ENCODE assay signal across 20 cellular contexts in genomic region chr4:180153587-180153986, GRCh38.
A peak's percentile ranks its signal among the peaks of the same experiment; 100 is the strongest.
DNase-seq lines count a peak whose midpoint lies in the region; ATAC-seq, FAIRE-seq and TF ChIP-seq lines count a peak whose summit lies in the region.
"Had no signal": no experiment of that assay in that cellular context is flagged by ENCODE, and none has a peak within 500 bp of the region (broad histone marks: within the 10 kb centered on the region; RNA-seq: fewer than 3 reads in every experiment).

No MANE protein-coding gene starts in this region.

- WGBS in mesendoderm (ENCODE audit: extremely low coverage, insufficient coverage, low lambda C conversion rate): no CpG with 5 or more reads among the region's 5 CpGs

- H2AFZ ChIP-seq in astrocyte (ENCODE audit: low read depth, low read length): no peak overlapping the region
- H2AFZ ChIP-seq: GM23248 had no signal

- no peak for ATAC-seq in left cardiac atrium
- ATAC-seq: HCT116 had no signal

- no peaks in the 10 kb centered on the region for H3K79me1 ChIP-seq in mesendoderm (ENCODE audit: low read length)

- H3K56ac ChIP-seq in mesendoderm (ENCODE audit: low read length): no peak overlapping the region

- H3K27ac Mint-ChIP-seq in astrocyte (ENCODE audit: unreplicated experiment): peak overlapping the region; percentile 64
- H3K27ac Mint-ChIP-seq: CD4-positive, CD25-positive, alpha-beta regulatory T cell had no signal

- TF ChIP-seq CTCF in A673 (conservative IDR thresholded peaks at IDR 0.05; ENCODE audit: low read depth, low read length): no peak
- TF ChIP-seq CTCF in astrocyte (IDR thresholded peaks at IDR 0.05; ENCODE audit: insufficient read depth, low read depth, low read length): no peak

- H2BK15ac ChIP-seq in mesendoderm (replicated peaks; ENCODE audit: low read depth): peak overlapping the region; percentile 27

- H3K18ac ChIP-seq in mesendoderm (ENCODE audit: low read length): no peak overlapping the region

- H3K36me3 ChIP-seq in A673 (ENCODE audit: insufficient read depth, low read length, poor library complexity, severe bottlenecking) (no peaks in the 10 kb centered on the region), astrocyte (ENCODE audit: insufficient read depth, low read length) (no peaks in the 10 kb centered on the region), mesendoderm (ENCODE audit: control insufficient read depth, insufficient read depth, low read length) (no peaks in the 10 kb centered on the region)
- H3K36me3 ChIP-seq: BLaER1 treated with 17β-estradiol and CSF1 and Interleukin-3, amounts not matched to agents 10 nM and 100 nM had no signal

- CTCF ChIA-PET in A673 (lab: Charles Lee): no interaction called here

- DNase-seq in A673 (ENCODE audit: low spot score) (peak; percentile 31), HT1080 (ENCODE audit: low read depth) (peak; percentile 1), astrocyte (ENCODE audit: low read depth) (no peak), mesendoderm (no peak), frontal cortex (ENCODE audit: low spot score in 2 of 2) (no peak), left cardiac atrium (no peak), NOMO-1 (lab: John Stamatoyannopoulos, UW; ENCODE audit: unreplicated experiment in 2 of 2) (no peak), NCI-H82 treated with DMSO at 0.1 percent for 48 hours (lab: John Stamatoyannopoulos, UW; ENCODE audit: unreplicated experiment) (no peak)
- DNase-seq: 8988T; ACHN; Calu3; CD4-positive, CD25-positive, alpha-beta regulatory T cell; DMS79; EL; GDM1; GM23248 had no signal

- H3K4me2 ChIP-seq in astrocyte (ENCODE audit: low read length): no peak overlapping the region
- H3K4me2 ChIP-seq in mesendoderm (ENCODE audit: low read length): no peak overlapping the region

- no peak overlapping the region for H2BK5ac ChIP-seq in mesendoderm (ENCODE audit: low read length)

- no peak overlapping the region for H2AK5ac ChIP-seq in mesendoderm (ENCODE audit: low read length)

- H3K4ac ChIP-seq in mesendoderm (ENCODE audit: low read depth, low read length): no peak overlapping the region

- no peaks in the 10 kb centered on the region for H3K9me3 Mint-ChIP-seq in astrocyte (ENCODE audit: unreplicated experiment)

- no peak overlapping the region for H4K8ac ChIP-seq in mesendoderm (ENCODE audit: low read depth, low read length)

- H3K4me1 Mint-ChIP-seq in astrocyte (ENCODE audit: low read depth, unreplicated experiment): peaks cover 12% of the 10 kb centered on the region
- H3K4me1 Mint-ChIP-seq: CD4-positive, CD25-positive, alpha-beta regulatory T cell had no signal

- H3K27ac ChIP-seq in A673 (ENCODE audit: low read depth, low read length, poor library complexity, severe bottlenecking) (no peak overlapping the region), astrocyte (ENCODE audit: low read depth, low read length) (no peak overlapping the region), mesendoderm (ENCODE audit: low read depth, low read length) (no peak overlapping the region)
- H3K27ac ChIP-seq: BLaER1 treated with 17β-estradiol and CSF1 and Interleukin-3, amounts not matched to agents 10 nM and 100 nM; GM23248 had no signal

- H3K4me3 ChIP-seq in A673 (ENCODE audit: low read depth, low read length, poor library complexity, severe bottlenecking): no peak overlapping the region
- no peak overlapping the region for H3K4me3 ChIP-seq in astrocyte (ENCODE audit: insufficient read depth, low read depth, low read length)
- no peak overlapping the region for H3K4me3 ChIP-seq in mesendoderm (ENCODE audit: low read length)
- H3K4me3 ChIP-seq: BLaER1 treated with 17β-estradiol and CSF1 and Interleukin-3, amounts not matched to agents 10 nM and 100 nM; GM23248 had no signal

- H4K20me1 ChIP-seq in astrocyte (ENCODE audit: insufficient read depth, low read length): no peaks in the 10 kb centered on the region
- H4K20me1 ChIP-seq: BLaER1 treated with 17β-estradiol and CSF1 and Interleukin-3, amounts not matched to agents 10 nM and 100 nM had no signal

- H3K9me3 ChIP-seq in A673 (ENCODE audit: low read depth, low read length, poor library complexity, severe bottlenecking) (no peaks in the 10 kb centered on the region), astrocyte (ENCODE audit: insufficient read depth, low read depth, low read length) (no peaks in the 10 kb centered on the region)
- H3K9me3 ChIP-seq: BLaER1 treated with 17β-estradiol and CSF1 and Interleukin-3, amounts not matched to agents 10 nM and 100 nM had no signal

- no peak for FAIRE-seq in astrocyte (lab: Jason Lieb, UNC)
- FAIRE-seq in frontal cortex (lab: Jason Lieb, UNC): no peak
- FAIRE-seq: GM19239, H54 had no signal

- no peaks in the 10 kb centered on the region for H3K27me3 ChIP-seq in A673 (replicated peaks; ENCODE audit: insufficient read depth, low read depth, low read length, poor library complexity)
- no peaks in the 10 kb centered on the region for H3K27me3 ChIP-seq in astrocyte (ENCODE audit: insufficient read depth, low read length)
- H3K27me3 ChIP-seq in mesendoderm (ENCODE audit: insufficient read depth, low read length, poor library complexity): no peaks in the 10 kb centered on the region
- H3K27me3 ChIP-seq: BLaER1 treated with 17β-estradiol and CSF1 and Interleukin-3, amounts not matched to agents 10 nM and 100 nM had no signal

- no peak overlapping the region for H2BK120ac ChIP-seq in mesendoderm (ENCODE audit: low read depth, low read length)

- H3K4me3 Mint-ChIP-seq in astrocyte (ENCODE audit: unreplicated experiment): no peak overlapping the region
- H3K4me3 Mint-ChIP-seq: CD4-positive, CD25-positive, alpha-beta regulatory T cell had no signal

- intact Hi-C loops in A673 (cut with micrococcal nuclease; ENCODE audit: unreplicated experiment) (loop anchor here (10.0 kb wide), 1 partner anchor 289 kb away; no protein-coding TSS in a partner anchor), left cardiac atrium (cut with DNase I) (no loop called here)

- H3K79me2 ChIP-seq in astrocyte (ENCODE audit: insufficient read depth, low read length) (no peaks in the 10 kb centered on the region), mesendoderm (ENCODE audit: control insufficient read depth, insufficient read depth, low read length) (no peaks in the 10 kb centered on the region)

- BruUV-seq in A673 (replicated peaks; lab: Mats Ljungman, UMichigan): no TSS peak

- H3K36me3 Mint-ChIP-seq in astrocyte (ENCODE audit: low read depth, unreplicated experiment): no peaks in the 10 kb centered on the region
- H3K36me3 Mint-ChIP-seq: CD4-positive, CD25-positive, alpha-beta regulatory T cell had no signal

- no peaks in the 10 kb centered on the region for H3K27me3 Mint-ChIP-seq in astrocyte (ENCODE audit: low read depth, unreplicated experiment)
- H3K27me3 Mint-ChIP-seq: CD4-positive, CD25-positive, alpha-beta regulatory T cell had no signal

- peaks cover 9% of the 10 kb centered on the region for H3K4me1 ChIP-seq in A673 (ENCODE audit: insufficient read depth, low read length, poor library complexity, severe bottlenecking)
- no peaks in the 10 kb centered on the region for H3K4me1 ChIP-seq in astrocyte (ENCODE audit: insufficient read depth, low read length)
- H3K4me1 ChIP-seq in mesendoderm (ENCODE audit: control insufficient read depth, low read depth, low read length): peaks cover 2% of the 10 kb centered on the region

- no peak overlapping the region for H4K5ac ChIP-seq in mesendoderm (ENCODE audit: low read length)

- H3K9ac ChIP-seq in astrocyte (ENCODE audit: low read length) (no peak overlapping the region), mesendoderm (ENCODE audit: low read length) (no peak overlapping the region)
- H3K9ac ChIP-seq: BLaER1 treated with 17β-estradiol and CSF1 and Interleukin-3, amounts not matched to agents 10 nM and 100 nM; GM23248 had no signal

- H3K23ac ChIP-seq in mesendoderm (ENCODE audit: low read length): no peak overlapping the region

- POLR2A ChIA-PET in A673 (lab: Charles Lee; ENCODE audit: low non-redundant PET): no interaction called here

Comparison
In these comparisons a context has a peak if more than half of its experiments do, and no peak if none do; other contexts are left out.
1. DNase-seq: peak in A673 (single experiment) and HT1080 (single experiment); none in astrocyte (single experiment), mesendoderm (single experiment), frontal cortex (0 of 2), left cardiac atrium (single experiment), NOMO-1 (0 of 2) and NCI-H82 treated with DMSO at 0.1 percent for 48 hours (single experiment).